ENCODE assay signal across 16 cellular contexts in genomic region chr12:109840349-109841073, GRCh38. TPM values are rescaled to one million over a fixed set of nuclear protein-coding genes. Genes with fewer than 3 reads are reported as not detected.
DNase-seq lines count a peak whose midpoint lies in the region; ATAC-seq and TF ChIP-seq lines count a peak whose summit lies in the region.
"Had no signal": no experiment of that assay in that cellular context is flagged by ENCODE, and none has a peak within 500 bp of the region (broad histone marks: within the 10 kb centered on the region; RNA-seq: fewer than 3 reads in every experiment).

No MANE protein-coding gene starts in this region.

- H3K9me3 ChIP-seq in Caco-2 (no peaks in the 10 kb centered on the region), MG63 (no peaks in the 10 kb centered on the region)
- H3K9me3 ChIP-seq: neutrophil had no signal

- H3K4me3 Mint-ChIP-seq in Caco-2 (ENCODE audit: unreplicated experiment) = no peak overlapping the region
- H3K4me3 Mint-ChIP-seq: activated CD4-positive, alpha-beta T cell treated with anti-CD3 and anti-CD28 coated beads, Interleukin-2, amount 10 ng/mL, durations not matched to agents 7 days and 5 days; activated naive CD4-positive, alpha-beta T cell treated with anti-CD3 and anti-CD28 coated beads for 36 hours; B cell; central memory CD8-positive, alpha-beta T cell had no signal

- H3K9me3 Mint-ChIP-seq in Caco-2 (ENCODE audit: unreplicated experiment) = no peaks in the 10 kb centered on the region
- H3K9me3 Mint-ChIP-seq: activated CD4-positive, alpha-beta T cell treated with anti-CD3 and anti-CD28 coated beads, Interleukin-2, amount 10 ng/mL, durations not matched to agents 7 days and 5 days; activated naive CD4-positive, alpha-beta T cell treated with anti-CD3 and anti-CD28 coated beads for 36 hours; central memory CD8-positive, alpha-beta T cell had no signal

- CTCF ChIA-PET in Caco-2 (lab: Charles Lee) (no interaction called here), RWPE1 (lab: Yijun Ruan, JAX) (interaction anchor here (0.6 to 0.8 kb wide), 2 partner anchors 35 to 1740 kb away, joined by 5 read pairs; no protein-coding TSS in a partner anchor)

- H3K27me3 Mint-ChIP-seq in Caco-2 (ENCODE audit: insufficient read depth, unreplicated experiment) = no peaks in the 10 kb centered on the region
- H3K27me3 Mint-ChIP-seq: activated CD4-positive, alpha-beta T cell treated with anti-CD3 and anti-CD28 coated beads, Interleukin-2, amount 10 ng/mL, durations not matched to agents 7 days and 5 days; B cell had no signal

- peak overlapping the region; percentile 62 for H3K27ac ChIP-seq in RWPE1
- H3K27ac ChIP-seq: neutrophil, SK-N-MC had no signal

- H3K27ac Mint-ChIP-seq in Caco-2 (ENCODE audit: unreplicated experiment) = peak overlapping the region; percentile 32
- H3K27ac Mint-ChIP-seq: activated CD4-positive, alpha-beta T cell treated with anti-CD3 and anti-CD28 coated beads, Interleukin-2, amount 10 ng/mL, durations not matched to agents 7 days and 5 days; activated naive CD4-positive, alpha-beta T cell treated with anti-CD3 and anti-CD28 coated beads for 36 hours; B cell had no signal

- H3K4me1 Mint-ChIP-seq in Caco-2 (ENCODE audit: low read depth, unreplicated experiment) = no peaks in the 10 kb centered on the region
- H3K4me1 Mint-ChIP-seq: central memory CD8-positive, alpha-beta T cell had no signal

- ATAC-seq in HG03439 (IDR thresholded peaks at IDR 0.05; ENCODE audit: unreplicated experiment) (no peak), left ventricle myocardium superior (no peak)

- no peak overlapping the region for H3K4me3 ChIP-seq in Caco-2 (ENCODE audit: low read depth, low read length)
- H3K4me3 ChIP-seq in MG63 = no peak overlapping the region
- H3K4me3 ChIP-seq: SK-N-MC had no signal

- peak; percentile 21 to 71 for DNase-seq in Caco-2
- DNase-seq in MG63 = peak; percentile 20
- DNase-seq in RWPE1 (ENCODE audit: low spot score) = peak; percentile 77
- peak; percentile 58 for DNase-seq in medulla oblongata (ENCODE audit: extremely low spot score)
- no peak for DNase-seq in left ventricle myocardium superior
- DNase-seq in GF-D8 (lab: John Stamatoyannopoulos, UW) = no peak
- DNase-seq in iPS-NIHi7 (ENCODE audit: extremely low spot score) = no peak
- DNase-seq: activated CD4-positive, alpha-beta T cell treated with anti-CD3 and anti-CD28 coated beads, Interleukin-2, amount 10 ng/mL, durations not matched to agents 7 days and 5 days; activated naive CD4-positive, alpha-beta T cell treated with anti-CD3 and anti-CD28 coated beads for 36 hours; MV-4-11; stimulated activated naive CD4-positive, alpha-beta T cell had no signal

- POLR2A ChIA-PET in Caco-2 (lab: Charles Lee) (no interaction called here), RWPE1 (lab: Yijun Ruan, JAX; ENCODE audit: low non-redundant PET) (no interaction called here)

- H3K27me3 ChIP-seq in Caco-2 (replicated peaks; ENCODE audit: control insufficient read depth, insufficient read depth, low read length) (no peaks in the 10 kb centered on the region), MG63 (no peaks in the 10 kb centered on the region)

- no peaks in the 10 kb centered on the region for H3K36me3 Mint-ChIP-seq in Caco-2 (ENCODE audit: insufficient read depth, unreplicated experiment)

- no TSS peak for BruUV-seq in Caco-2 (replicated peaks; lab: Mats Ljungman, UMichigan)

- TF ChIP-seq CTCF in Caco-2 (IDR thresholded peaks at IDR 0.05; ENCODE audit: insufficient read depth in 1 of 2, low read depth in 1 of 2, low read length in 1 of 2, severe bottlenecking in 1 of 2, unreplicated experiment in 1 of 2) (no peak), RWPE1 (conservative IDR thresholded peaks at IDR 0.05; ENCODE audit: low read depth) (no peak)

- H3K4me1 ChIP-seq in Caco-2 = no peaks in the 10 kb centered on the region

- intact Hi-C loops in Caco-2 (cut with micrococcal nuclease; ENCODE audit: unreplicated experiment) (no loop called here), left ventricle myocardium superior (cut with micrococcal nuclease) (no loop called here)

- no peaks in the 10 kb centered on the region for H3K36me3 ChIP-seq in Caco-2 (ENCODE audit: control insufficient read depth, insufficient read depth, low read length)
- H3K36me3 ChIP-seq in MG63 = no peaks in the 10 kb centered on the region
- H3K36me3 ChIP-seq: neutrophil had no signal

RNA-seq across cellular contexts. Expression of gene TRPV4, which starts 7.3 kb away (rescaled TPM):
- not detected in 2 replicates for total RNA-seq in Caco-2 (2022)
- 0.20 and 1.1 TPM in 2 replicates for total RNA-seq in MG63 (2014; rRNA removed; shearing (Covaris generic); ENCODE audit: low replicate concordance)
- total RNA-seq in left ventricle myocardium superior = 0.25 TPM
- total RNA-seq: activated naive CD4-positive, alpha-beta T cell treated with anti-CD3 and anti-CD28 coated beads for 36 hours; B cell had no signal

RNA-seq across cellular contexts. Expression of gene GLTP, which starts 39.8 kb away (rescaled TPM):
- total RNA-seq in Caco-2 (2022) (12.2 and 14.9 TPM in 2 replicates), left ventricle myocardium superior (19.8 TPM)
- 24.0 and 34.2 TPM in 2 replicates for total RNA-seq in MG63 (2014; rRNA removed; shearing (Covaris generic); ENCODE audit: low replicate concordance)

RNA-seq across cellular contexts. Expression of gene TCHP, which starts 59.6 kb away (rescaled TPM):
- total RNA-seq in Caco-2 (2022) (17.7 and 19.5 TPM in 2 replicates), left ventricle myocardium superior (11.4 TPM)
- 3.6 and 4.0 TPM in 2 replicates for total RNA-seq in MG63 (2014; rRNA removed; shearing (Covaris generic); ENCODE audit: low replicate concordance)

Comparison
In these comparisons a context has a peak if more than half of its experiments do, and no peak if none do; other contexts are left out.
1. DNase-seq: peak in Caco-2 (2 of 2), MG63 (single experiment), RWPE1 (single experiment) and medulla oblongata (single experiment); none in left ventricle myocardium superior (single experiment), GF-D8 (single experiment) and iPS-NIHi7 (single experiment).